12 cellular contexts compared by ENCODE assay signal in genomic region chr5:172637122-172637580, GRCh38. TPM values are rescaled to one million over a fixed set of nuclear protein-coding genes. Genes with fewer than 3 reads are reported as not detected.
DNase-seq lines count a peak whose midpoint lies in the region; TF ChIP-seq lines count a peak whose summit lies in the region.
"Had no signal": no experiment of that assay in that cellular context is flagged by ENCODE, and none has a peak within 500 bp of the region (broad histone marks: within the 10 kb centered on the region; RNA-seq: fewer than 3 reads in every experiment).

No MANE protein-coding gene starts in this region.

- no peak overlapping the region for H3K4me3 Mint-ChIP-seq in MCF 10A (ENCODE audit: unreplicated experiment)
- H3K4me3 Mint-ChIP-seq: activated naive CD8-positive, alpha-beta T cell treated with anti-CD3 and anti-CD28 coated beads, Interleukin-2, amount 50 U/mL, for 24 hours had no signal

- no peaks in the 10 kb centered on the region for H3K27me3 ChIP-seq in muscle layer of duodenum (ENCODE audit: low read depth, low read length)
- peaks cover 0 to 72% (median 34%) of the 10 kb centered on the region in 7 donors for H3K27me3 ChIP-seq in spleen (replicated peaks in 1 of 7)

- H3K4me3 ChIP-seq in muscle layer of duodenum (ENCODE audit: low read depth in 1 of 2, low read length in 2 of 2) (no peak overlapping the region), spleen (no peak overlapping the region), OCI-LY7 (ENCODE audit: low read depth, low read length, poor library complexity, severe bottlenecking) (no peak overlapping the region)

- H3K9me3 ChIP-seq in muscle layer of duodenum (ENCODE audit: control insufficient read depth in 1 of 2, low read length in 2 of 2) (no peaks in the 10 kb centered on the region), spleen (no peaks in the 10 kb centered on the region), OCI-LY7 (ENCODE audit: low read length) (no peaks in the 10 kb centered on the region)

- TF ChIP-seq POLR2A in spleen (IDR thresholded peaks at IDR 0.05) = no peak

- CTCF ChIA-PET in MCF 10A (lab: Yijun Ruan, JAX) (interaction anchor here (0.6 to 2.9 kb wide), 15 partner anchors 13 to 1049 kb away, joined by 3 to 16 read pairs (median 4); no protein-coding TSS in a partner anchor), OCI-LY7 (lab: Charles Lee; ENCODE audit: unreplicated experiment) (no interaction called here)

- H3K27ac ChIP-seq in muscle layer of duodenum (ENCODE audit: low read length) = peak overlapping the region; percentile 60
- no peak overlapping the region for H3K27ac ChIP-seq in spleen
- H3K27ac ChIP-seq in OCI-LY7 (ENCODE audit: low read depth, low read length, poor library complexity, severe bottlenecking) = no peak overlapping the region

- TF ChIP-seq CTCF in MCF 10A (IDR thresholded peaks at IDR 0.05; ENCODE audit: unreplicated experiment) (no peak), spleen (IDR thresholded peaks at IDR 0.05 in 8 of 11, conservative IDR thresholded peaks at IDR 0.05 in 3 of 11) (no peak), OCI-LY7 (conservative IDR thresholded peaks at IDR 0.05; ENCODE audit: low read length) (no peak)

- no peaks in the 10 kb centered on the region for H4K20me1 ChIP-seq in OCI-LY7 (ENCODE audit: insufficient read depth, low read length)

- H3K27me3 Mint-ChIP-seq in MCF 10A (ENCODE audit: insufficient read depth, unreplicated experiment) = no peaks in the 10 kb centered on the region

- H3K4me1 Mint-ChIP-seq in MCF 10A (ENCODE audit: insufficient read depth, unreplicated experiment) = peaks cover 31% of the 10 kb centered on the region
- H3K4me1 Mint-ChIP-seq: activated naive CD8-positive, alpha-beta T cell treated with anti-CD3 and anti-CD28 coated beads, Interleukin-2, amount 50 U/mL, for 24 hours had no signal

- peak; percentile 85 for DNase-seq in DMS153 (lab: John Stamatoyannopoulos, UW)
- DNase-seq in NCI-H2107 (lab: John Stamatoyannopoulos, UW) = peak; percentile 44
- DNase-seq in MCF 10A (ENCODE audit: unreplicated experiment) = peak; percentile 98
- no peak for DNase-seq in spleen
- DNase-seq in NCI-H128 (lab: John Stamatoyannopoulos, UW; ENCODE audit: unreplicated experiment) = no peak
- DNase-seq in OCI-LY7 (ENCODE audit: low spot score) = no peak
- DNase-seq in central memory CD4-positive, alpha-beta T cell = no peak
- DNase-seq: activated naive CD8-positive, alpha-beta T cell treated with anti-CD3 and anti-CD28 coated beads, Interleukin-2, amount 50 U/mL, for 24 hours; DND-41; kidney glomerular epithelial cell; NK-92 treated with Interleukin-12 subunit alpha and Interleukin-12 subunit beta, amount 100 ng/mL, for 24 hours had no signal

- H3K36me3 ChIP-seq in muscle layer of duodenum (ENCODE audit: control insufficient read depth in 1 of 2, insufficient read depth in 2 of 2, low read length in 2 of 2) = no peaks in the 10 kb centered on the region
- H3K36me3 ChIP-seq in spleen = no peaks in the 10 kb centered on the region
- H3K36me3 ChIP-seq in OCI-LY7 (ENCODE audit: insufficient read depth, low read length) = no peaks in the 10 kb centered on the region

- H3K9me2 ChIP-seq in OCI-LY7 (ENCODE audit: insufficient read depth, low read length) = no peaks in the 10 kb centered on the region

- no peak overlapping the region for H2AFZ ChIP-seq in OCI-LY7 (ENCODE audit: low read length)

- BruUV-seq in MCF 10A (replicated peaks; lab: Mats Ljungman, UMichigan) = no TSS peak
- no TSS peak for BruUV-seq in OCI-LY7 (replicated peaks; lab: Mats Ljungman, UMichigan)

- no peaks in the 10 kb centered on the region for H3K79me2 ChIP-seq in OCI-LY7 (ENCODE audit: insufficient read depth, low read depth, low read length)

- no peak overlapping the region for H3K27ac Mint-ChIP-seq in MCF 10A (ENCODE audit: low read depth, unreplicated experiment)
- H3K27ac Mint-ChIP-seq: activated naive CD8-positive, alpha-beta T cell treated with anti-CD3 and anti-CD28 coated beads, Interleukin-2, amount 50 U/mL, for 24 hours had no signal

- no peaks in the 10 kb centered on the region for H3K9me3 Mint-ChIP-seq in MCF 10A (ENCODE audit: unreplicated experiment)
- H3K9me3 Mint-ChIP-seq: activated naive CD8-positive, alpha-beta T cell treated with anti-CD3 and anti-CD28 coated beads, Interleukin-2, amount 50 U/mL, for 24 hours had no signal

- POLR2A ChIA-PET in MCF 10A (lab: Yijun Ruan, JAX) = interaction anchor here (0.5 to 2.5 kb wide), 19 partner anchors 21 to 719 kb away, joined by 3 to 12 read pairs (median 4); no protein-coding TSS in a partner anchor
- POLR2A ChIA-PET in OCI-LY7 (lab: Charles Lee) = no interaction called here

- H3K4me1 ChIP-seq in muscle layer of duodenum (ENCODE audit: control insufficient read depth in 1 of 2, insufficient read depth in 2 of 2, low read length in 2 of 2) (peaks cover 4 to 18% of the 10 kb centered on the region in 2 donors), spleen (peaks cover 10 to 23% (median 16%) of the 10 kb centered on the region in 6 donors), OCI-LY7 (ENCODE audit: insufficient read depth, low read length, poor library complexity, severe bottlenecking) (peaks cover 16% of the 10 kb centered on the region)

- WGBS in spleen, 5 donors = 54 to 74% (median 71%) methylated on average over 8 to 10 of the region's 10 CpGs

- intact Hi-C loops in MCF 10A (cut with micrococcal nuclease) (loop anchor here (1.0 kb wide), 1 partner anchor 158 kb away; no protein-coding TSS in a partner anchor), spleen (cut with DNase I; ENCODE audit: low total_unique reads) (no loop called here), OCI-LY7 (cut with micrococcal nuclease; ENCODE audit: unreplicated experiment) (no loop called here)

- H3K36me3 Mint-ChIP-seq in MCF 10A (ENCODE audit: insufficient read depth, unreplicated experiment) = no peaks in the 10 kb centered on the region

- H3K4me2 ChIP-seq in OCI-LY7 (ENCODE audit: low read length) = no peak overlapping the region

RNA-seq across cellular contexts. Expression of gene NEURL1B, which starts 3.9 kb away (rescaled TPM):
- total RNA-seq in MCF 10A (2022) = 4.8 and 7.6 TPM in 2 replicates
- 1 to 10 TPM in 6 of 7 donors, under 1 TPM in 1; 0.85 to 2.5 (median 1.6) TPM for total RNA-seq in spleen
- polyA plus RNA-seq in spleen = 1 to 10 TPM in 1 of 3 donors, under 1 TPM in 2; 0.26 to 1.0 (median 0.49) TPM
- 0.23 and 0.57 TPM in 2 replicates for total RNA-seq in OCI-LY7 (2014; rRNA removed; shearing (Covaris generic))
- total RNA-seq in OCI-LY7 (2022) = 0.30 and 0.32 TPM in 2 replicates

Comparison
In these comparisons a context has a peak if more than half of its experiments do, and no peak if none do; other contexts are left out.
1. DNase-seq: peak in DMS153 (single experiment), NCI-H2107 (single experiment) and MCF 10A (single experiment); none in spleen (single experiment), NCI-H128 (single experiment), OCI-LY7 (single experiment) and central memory CD4-positive, alpha-beta T cell (single experiment).